Comparison of ENCODE assay signal across 9 cellular contexts in the genomic region with DNA sequence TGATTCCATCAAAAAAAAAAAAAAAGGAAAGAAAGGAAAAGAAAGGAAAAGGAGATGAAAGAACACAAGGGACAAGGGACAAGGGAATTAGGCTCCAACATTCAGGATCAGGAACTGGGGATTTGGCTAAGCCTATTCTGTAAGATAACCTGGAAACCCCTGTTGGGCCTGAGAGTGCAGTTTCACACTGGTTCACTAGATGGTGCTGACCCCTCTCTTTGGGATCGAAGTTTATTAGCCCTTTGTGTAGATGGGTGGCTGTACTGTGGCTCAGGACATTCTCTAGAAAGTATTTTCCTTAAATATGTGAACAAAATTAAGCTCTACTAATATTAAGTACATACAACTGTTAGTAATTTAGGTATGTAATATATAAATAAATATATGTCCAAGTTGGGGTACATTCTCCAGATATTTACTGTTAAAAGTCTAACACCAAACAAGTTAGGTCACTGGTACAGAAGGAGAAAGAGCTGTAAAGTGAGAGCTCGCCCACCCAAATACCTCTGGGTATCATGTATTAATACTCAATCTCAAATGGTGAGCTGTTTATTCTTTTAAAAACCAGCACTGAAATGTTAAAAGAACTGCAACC. TPM values are rescaled to one million over a fixed set of nuclear protein-coding genes. Genes with fewer than 3 reads are reported as not detected.
DNase-seq lines count a peak whose midpoint lies in the region; ATAC-seq and TF ChIP-seq lines count a peak whose summit lies in the region.
"Had no signal": no experiment of that assay in that cellular context is flagged by ENCODE, and none has a peak within 500 bp of the region (broad histone marks: within the 10 kb centered on the region; RNA-seq: fewer than 3 reads in every experiment).

No MANE protein-coding gene starts in this region.

- H3K4me2 ChIP-seq in OCI-LY7 (ENCODE audit: low read length), result no peak overlapping the region

- peaks cover 8% of the 10 kb centered on the region for H3K4me1 ChIP-seq in OCI-LY7 (ENCODE audit: insufficient read depth, low read length, poor library complexity, severe bottlenecking)

- H3K27ac ChIP-seq in OCI-LY7 (ENCODE audit: low read depth, low read length, poor library complexity, severe bottlenecking), result no peak overlapping the region

- DNase-seq in NCI-H1092 treated with DMSO at 0.1 percent for 48 hours (lab: John Stamatoyannopoulos, UW), result peak; percentile 39
- DNase-seq in NCI-H1092 (lab: John Stamatoyannopoulos, UW), result no peak
- peak; percentile 42 for DNase-seq in HK-2 (ENCODE audit: unreplicated experiment)
- peak; percentile 57 for DNase-seq in OCI-LY7 (ENCODE audit: low spot score)
- peak; percentile 89 for DNase-seq in iPS-NIHi7 (ENCODE audit: extremely low spot score)
- peak; percentile 20 to 32 for DNase-seq in stimulated activated CD4-positive, alpha-beta T cell treated with anti-CD3 and anti-CD28 coated beads, Interleukin-2, amount 100 ng/mL, for 48 hours

- no peaks in the 10 kb centered on the region for H4K20me1 ChIP-seq in OCI-LY7 (ENCODE audit: insufficient read depth, low read length)

- no peak overlapping the region for H3K4me3 Mint-ChIP-seq in brain
- H3K4me3 Mint-ChIP-seq: dendritic cell treated with granulocyte-macrophage colony-stimulating factor and Interleukin-4, amounts not matched to agents 40 ng/mL and 50 ng/mL, for 4 days had no signal

- H3K36me3 ChIP-seq in OCI-LY7 (ENCODE audit: insufficient read depth, low read length), result no peaks in the 10 kb centered on the region

- intact Hi-C loops in OCI-LY7 (cut with micrococcal nuclease; ENCODE audit: unreplicated experiment), result no loop called here

- CTCF ChIA-PET in OCI-LY7 (lab: Charles Lee; ENCODE audit: unreplicated experiment), result interaction anchor here (0.8 kb wide), 1 partner anchor 215 kb away, joined by 4 read pairs; no protein-coding TSS in a partner anchor

- no peak overlapping the region for H3K4me3 ChIP-seq in OCI-LY7 (ENCODE audit: low read depth, low read length, poor library complexity, severe bottlenecking)

- BruUV-seq in OCI-LY7 (replicated peaks; lab: Mats Ljungman, UMichigan), result no TSS peak

- no peak overlapping the region for H2AFZ ChIP-seq in OCI-LY7 (ENCODE audit: low read length)

- H3K36me3 Mint-ChIP-seq in brain, result no peaks in the 10 kb centered on the region

- no peak overlapping the region for H3K27ac Mint-ChIP-seq in brain
- H3K27ac Mint-ChIP-seq: dendritic cell treated with granulocyte-macrophage colony-stimulating factor and Interleukin-4, amounts not matched to agents 40 ng/mL and 50 ng/mL, for 4 days had no signal

- H3K9me2 ChIP-seq in OCI-LY7 (ENCODE audit: insufficient read depth, low read length), result no peaks in the 10 kb centered on the region

- H3K9me3 Mint-ChIP-seq in brain, result no peaks in the 10 kb centered on the region
- H3K9me3 Mint-ChIP-seq: dendritic cell treated with granulocyte-macrophage colony-stimulating factor and Interleukin-4, amounts not matched to agents 40 ng/mL and 50 ng/mL, for 4 days had no signal

- H3K9me3 ChIP-seq in OCI-LY7 (ENCODE audit: low read length), result no peaks in the 10 kb centered on the region

- peak; percentile 89 for ATAC-seq in GM21390 (IDR thresholded peaks at IDR 0.05; ENCODE audit: unreplicated experiment)

- peak; percentile 82 for TF ChIP-seq CTCF in OCI-LY7 (conservative IDR thresholded peaks at IDR 0.05; ENCODE audit: low read length)
- peak; percentile 91 to 92 for TF ChIP-seq CTCF in brain (conservative IDR thresholded peaks at IDR 0.05)

- H3K27me3 Mint-ChIP-seq in brain, result no peaks in the 10 kb centered on the region

- POLR2A ChIA-PET in OCI-LY7 (lab: Charles Lee), result no interaction called here

- no peaks in the 10 kb centered on the region for H3K4me1 Mint-ChIP-seq in brain

- no peaks in the 10 kb centered on the region for H3K79me2 ChIP-seq in OCI-LY7 (ENCODE audit: insufficient read depth, low read depth, low read length)

RNA-seq across cellular contexts. Expression of gene OR2A4, which starts 6.3 kb away (rescaled TPM):
- not detected in 2 replicates for total RNA-seq in OCI-LY7 (2014; rRNA removed; shearing (Covaris generic))
- total RNA-seq in OCI-LY7 (2022), result not detected in 2 replicates
- polyA plus RNA-seq in brain (ENCODE audit: insufficient read depth, low read depth, low replicate concordance), result not detected

RNA-seq across cellular contexts. Expression of gene CTAGE9, which starts 15.9 kb away (rescaled TPM):
- total RNA-seq in OCI-LY7 (2014; rRNA removed; shearing (Covaris generic)), result not detected in 2 replicates
- not detected in 2 replicates for total RNA-seq in OCI-LY7 (2022)
- not detected for polyA plus RNA-seq in brain (ENCODE audit: insufficient read depth, low read depth, low replicate concordance)

RNA-seq across cellular contexts. Expression of gene ENPP3, which starts 57.8 kb away (rescaled TPM):
- total RNA-seq in OCI-LY7 (2014; rRNA removed; shearing (Covaris generic)), result 2.3 and 2.7 TPM in 2 replicates
- 1.3 and 1.8 TPM in 2 replicates for total RNA-seq in OCI-LY7 (2022)
- polyA plus RNA-seq in brain (ENCODE audit: insufficient read depth, low read depth, low replicate concordance), result 0.22 TPM
